Comparison of ENCODE assay signal across 17 cellular contexts in genomic region chr7:2251841-2252771, GRCh38. TPM values are rescaled to one million over a fixed set of nuclear protein-coding genes. Genes with fewer than 3 reads are reported as not detected.
DNase-seq lines count a peak whose midpoint lies in the region; ATAC-seq, FAIRE-seq and TF ChIP-seq lines count a peak whose summit lies in the region.
"Had no signal": no experiment of that assay in that cellular context is flagged by ENCODE, and none has a peak within 500 bp of the region (broad histone marks: within the 10 kb centered on the region; RNA-seq: fewer than 3 reads in every experiment).

No MANE protein-coding gene starts in this region.

- TF ChIP-seq POLR2A in lower leg skin (IDR thresholded peaks at IDR 0.05) = no peak
- TF ChIP-seq POLR2A in H54 (IDR thresholded peaks at IDR 0.05; ENCODE audit: low read depth, low read length) = no peak

- FAIRE-seq in H54 (lab: Jason Lieb, UNC) = no peak
- FAIRE-seq: A204.1, islet of Langerhans had no signal

- H3K4me3 Mint-ChIP-seq in activated CD4-positive, alpha-beta T cell treated with anti-CD3 and anti-CD28 coated beads for 36 hours = no peak overlapping the region
- no peak overlapping the region for H3K4me3 Mint-ChIP-seq in stimulated activated effector memory CD8-positive, alpha-beta T cell treated with anti-CD3 and anti-CD28 coated beads, Interleukin-12 subunit alpha, Interleukin-12 subunit beta, amount 100 ng/mL, for 72 hours

- H3K4me3 ChIP-seq in lower leg skin (ENCODE audit: low read depth, poor library complexity, severe bottlenecking) = no peak overlapping the region

- no peak for TF ChIP-seq CTCF in lower leg skin (IDR thresholded peaks at IDR 0.05)

- no peaks in the 10 kb centered on the region for H3K9me3 Mint-ChIP-seq in activated CD4-positive, alpha-beta T cell treated with anti-CD3 and anti-CD28 coated beads for 36 hours (ENCODE audit: low read depth)
- H3K9me3 Mint-ChIP-seq in stimulated activated effector memory CD8-positive, alpha-beta T cell treated with anti-CD3 and anti-CD28 coated beads, Interleukin-12 subunit alpha, Interleukin-12 subunit beta, amount 100 ng/mL, for 72 hours = no peaks in the 10 kb centered on the region

- peak; percentile 26 for ATAC-seq in activated CD4-positive, alpha-beta T cell treated with anti-CD3 and anti-CD28 coated beads for 36 hours
- ATAC-seq in stimulated activated effector memory CD8-positive, alpha-beta T cell treated with anti-CD3 and anti-CD28 coated beads, Interleukin-12 subunit alpha, Interleukin-12 subunit beta, amount 100 ng/mL, for 72 hours = peak; percentile 41

- peaks cover 8% of the 10 kb centered on the region for H3K36me3 Mint-ChIP-seq in activated CD4-positive, alpha-beta T cell treated with anti-CD3 and anti-CD28 coated beads for 36 hours (ENCODE audit: low read depth)
- peaks cover 53% of the 10 kb centered on the region for H3K36me3 Mint-ChIP-seq in stimulated activated effector memory CD8-positive, alpha-beta T cell treated with anti-CD3 and anti-CD28 coated beads, Interleukin-12 subunit alpha, Interleukin-12 subunit beta, amount 100 ng/mL, for 72 hours

- no peak overlapping the region for H3K27ac Mint-ChIP-seq in activated CD4-positive, alpha-beta T cell treated with anti-CD3 and anti-CD28 coated beads for 36 hours
- H3K27ac Mint-ChIP-seq in stimulated activated effector memory CD8-positive, alpha-beta T cell treated with anti-CD3 and anti-CD28 coated beads, Interleukin-12 subunit alpha, Interleukin-12 subunit beta, amount 100 ng/mL, for 72 hours = no peak overlapping the region
- H3K27ac Mint-ChIP-seq: progenitor cell of endocrine pancreas had no signal

- WGBS in lower leg skin, 2 donors = 81 to 84% methylated on average over 21 to 23 of the region's 24 CpGs

- H3K27me3 Mint-ChIP-seq in activated CD4-positive, alpha-beta T cell treated with anti-CD3 and anti-CD28 coated beads for 36 hours = no peaks in the 10 kb centered on the region
- H3K27me3 Mint-ChIP-seq: progenitor cell of endocrine pancreas had no signal

- POLR2A ChIA-PET in activated CD4-positive, alpha-beta T cell treated with anti-CD3 and anti-CD28 coated beads for 36 hours (lab: Charles Lee) = no interaction called here

- no peak for DNase-seq in activated CD4-positive, alpha-beta T cell treated with anti-CD3 and anti-CD28 coated beads for 36 hours
- no peak for DNase-seq in activated CD4-positive, alpha-beta T cell treated with anti-CD3 and anti-CD28 coated beads, Interleukin-2, amount 50 U/mL, for 1 hour
- DNase-seq in NCI-H1092 (lab: John Stamatoyannopoulos, UW) = peak; percentile 10
- peak; percentile 39 for DNase-seq in foreskin melanocyte
- no peak for DNase-seq in stimulated activated effector memory CD8-positive, alpha-beta T cell treated with anti-CD3 and anti-CD28 coated beads, Interleukin-12 subunit alpha, Interleukin-12 subunit beta, amount 100 ng/mL, for 72 hours (ENCODE audit: low spot score in 2 of 2)
- no peak for DNase-seq in lower leg skin (ENCODE audit: low spot score in 2 of 2)
- no peak for DNase-seq in SW480 (ENCODE audit: low spot score)
- DNase-seq in H54 (ENCODE audit: insufficient read length, low spot score) = no peak
- DNase-seq: activated CD4-positive, alpha-beta T cell treated with anti-CD3 and anti-CD28 coated beads, Interleukin-2, amount 50 U/mL, for 4 hours; activated effector memory CD4-positive, alpha-beta T cell treated with Interleukin-2 at 50 U/mL for 16 hours; COR-L47; cortex of kidney; NCI-H2029 treated with DMSO at 0.1 percent for 48 hours; NCI-H774 had no signal

- H3K4me1 Mint-ChIP-seq in activated CD4-positive, alpha-beta T cell treated with anti-CD3 and anti-CD28 coated beads for 36 hours = peaks cover 12% of the 10 kb centered on the region
- H3K4me1 Mint-ChIP-seq in stimulated activated effector memory CD8-positive, alpha-beta T cell treated with anti-CD3 and anti-CD28 coated beads, Interleukin-12 subunit alpha, Interleukin-12 subunit beta, amount 100 ng/mL, for 72 hours = peaks cover 43% of the 10 kb centered on the region

- CTCF ChIA-PET in activated CD4-positive, alpha-beta T cell treated with anti-CD3 and anti-CD28 coated beads for 36 hours (lab: Charles Lee) = interaction anchor here (1.5 kb wide), 1 partner anchor 96 kb away, joined by 5 read pairs; no protein-coding TSS in a partner anchor

- intact Hi-C loops in activated CD4-positive, alpha-beta T cell treated with anti-CD3 and anti-CD28 coated beads for 36 hours (cut with DNase I, micrococcal nuclease) = no loop called here
- intact Hi-C loops in lower leg skin (cut with DNase I; ENCODE audit: low total_unique reads) = no loop called here

RNA-seq across cellular contexts. Expression of gene NUDT1, which starts 10.1 kb away (rescaled TPM):
- total RNA-seq in activated CD4-positive, alpha-beta T cell treated with anti-CD3 and anti-CD28 coated beads for 36 hours = 100 to 1,000 TPM in 1 of 2 experiments, 10 to 100 TPM in 1; 52.5 to 100 TPM
- total RNA-seq in lower leg skin = 10 to 100 TPM; 33.2 to 43.1 (median 35.8) TPM

RNA-seq across cellular contexts. Expression of gene MRM2, which starts 10.1 kb away (rescaled TPM):
- 10 to 100 TPM; 28.7 to 32.1 TPM for total RNA-seq in activated CD4-positive, alpha-beta T cell treated with anti-CD3 and anti-CD28 coated beads for 36 hours
- 10 to 100 TPM; 17.6 to 26.1 (median 23.9) TPM for total RNA-seq in lower leg skin

RNA-seq across cellular contexts. Expression of gene MAD1L1, which starts 19.4 kb away (rescaled TPM):
- total RNA-seq in activated CD4-positive, alpha-beta T cell treated with anti-CD3 and anti-CD28 coated beads for 36 hours = 10 to 100 TPM; 50.2 to 61.7 TPM
- 10 to 100 TPM; 37.7 to 77.8 (median 59.4) TPM for total RNA-seq in lower leg skin

Comparison
In these comparisons a context has a peak if more than half of its experiments do, and no peak if none do; other contexts are left out.
1. DNase-seq: peak in NCI-H1092 (single experiment) and foreskin melanocyte (single experiment); none in activated CD4-positive, alpha-beta T cell treated with anti-CD3 and anti-CD28 coated beads for 36 hours (single experiment), activated CD4-positive, alpha-beta T cell treated with anti-CD3 and anti-CD28 coated beads, Interleukin-2, amount 50 U/mL, for 1 hour (single experiment), stimulated activated effector memory CD8-positive, alpha-beta T cell treated with anti-CD3 and anti-CD28 coated beads, Interleukin-12 subunit alpha, Interleukin-12 subunit beta, amount 100 ng/mL, for 72 hours (0 of 2), lower leg skin (0 of 2), SW480 (single experiment) and H54 (single experiment).